In genomic region chr11:124114942-124115781, GRCh38 we compare ENCODE assay signal across 8 cellular contexts.
A peak's percentile ranks its signal among the peaks of the same experiment; 100 is the strongest.
DNase-seq lines count a peak whose midpoint lies in the region; ATAC-seq lines count a peak whose summit lies in the region.

A gene with protein sequence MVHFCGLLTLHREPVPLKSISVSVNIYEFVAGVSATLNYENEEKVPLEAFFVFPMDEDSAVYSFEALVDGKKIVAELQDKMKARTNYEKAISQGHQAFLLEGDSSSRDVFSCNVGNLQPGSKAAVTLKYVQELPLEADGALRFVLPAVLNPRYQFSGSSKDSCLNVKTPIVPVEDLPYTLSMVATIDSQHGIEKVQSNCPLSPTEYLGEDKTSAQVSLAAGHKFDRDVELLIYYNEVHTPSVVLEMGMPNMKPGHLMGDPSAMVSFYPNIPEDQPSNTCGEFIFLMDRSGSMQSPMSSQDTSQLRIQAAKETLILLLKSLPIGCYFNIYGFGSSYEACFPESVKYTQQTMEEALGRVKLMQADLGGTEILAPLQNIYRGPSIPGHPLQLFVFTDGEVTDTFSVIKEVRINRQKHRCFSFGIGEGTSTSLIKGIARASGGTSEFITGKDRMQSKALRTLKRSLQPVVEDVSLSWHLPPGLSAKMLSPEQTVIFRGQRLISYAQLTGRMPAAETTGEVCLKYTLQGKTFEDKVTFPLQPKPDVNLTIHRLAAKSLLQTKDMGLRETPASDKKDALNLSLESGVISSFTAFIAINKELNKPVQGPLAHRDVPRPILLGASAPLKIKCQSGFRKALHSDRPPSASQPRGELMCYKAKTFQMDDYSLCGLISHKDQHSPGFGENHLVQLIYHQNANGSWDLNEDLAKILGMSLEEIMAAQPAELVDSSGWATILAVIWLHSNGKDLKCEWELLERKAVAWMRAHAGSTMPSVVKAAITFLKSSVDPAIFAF (plus strand): TSS chr11:124115450. CDS start chr11:124117512, 2,062 bp downstream.

- no peaks in the 10 kb centered on the region for H3K9me3 Mint-ChIP-seq in central memory CD8-positive, alpha-beta T cell

- ATAC-seq in HG02798 (IDR thresholded peaks at IDR 0.05; ENCODE audit: poor library complexity, unreplicated experiment), result peak; percentile 100
- peak; percentile 87 for ATAC-seq in central memory CD8-positive, alpha-beta T cell (replicated peaks; ENCODE audit: extremely low read depth, poor library complexity, severe bottlenecking)

- H3K36me3 Mint-ChIP-seq in central memory CD8-positive, alpha-beta T cell (ENCODE audit: insufficient read depth), result peaks cover 2% of the 10 kb centered on the region

- H3K4me1 Mint-ChIP-seq in central memory CD8-positive, alpha-beta T cell, result peaks cover 13% of the 10 kb centered on the region

- H3K27me3 Mint-ChIP-seq in central memory CD8-positive, alpha-beta T cell, result peaks cover 20% of the 10 kb centered on the region

- DNase-seq in NCI-H1436 (lab: John Stamatoyannopoulos, UW) (peak; percentile 56), NCI-H1436 treated with DMSO at 0.1 percent for 48 hours (lab: John Stamatoyannopoulos, UW) (no peak), NCI-H1930 (lab: John Stamatoyannopoulos, UW) (peak; percentile 4 to 50), iris pigment epithelial cell (ENCODE audit: low read depth) (peak; percentile 92)
- DNase-seq in activated CD4-positive, CD25-positive, alpha-beta regulatory T cell (lab: John Stamatoyannopoulos, UW), result peak; percentile 29 to 67 (median 49)
- peak in 1 of 2 donors; percentile 22 for DNase-seq in central memory CD8-positive, alpha-beta T cell (ENCODE audit: low spot score in 2 of 2)
- peak; percentile 68 for DNase-seq in stimulated activated CD4-positive, alpha-beta T cell treated with anti-CD3 and anti-CD28 coated beads, Interleukin-12 subunit alpha, Interleukin-12 subunit beta, amount 100 ng/mL, for 4 hours

- H3K4me3 Mint-ChIP-seq in central memory CD8-positive, alpha-beta T cell, result peak within 1 kb of the TSS; percentile 87

- H3K27ac Mint-ChIP-seq in central memory CD8-positive, alpha-beta T cell (ENCODE audit: low read depth), result peak within 1 kb of the TSS; percentile 70
